8 cellular contexts compared by ENCODE assay signal in genomic region chr20:19756756-19757486, GRCh38. TPM values are rescaled to one million over a fixed set of nuclear protein-coding genes. Genes with fewer than 3 reads are reported as not detected.
DNase-seq lines count a peak whose midpoint lies in the region; ATAC-seq and TF ChIP-seq lines count a peak whose summit lies in the region.

No MANE protein-coding gene starts in this region.

- no peaks in the 10 kb centered on the region for H3K27me3 Mint-ChIP-seq in MCF 10A (ENCODE audit: insufficient read depth, unreplicated experiment)
- H3K27me3 Mint-ChIP-seq in type B pancreatic cell = no peaks in the 10 kb centered on the region

- H3K27me3 ChIP-seq in lung (ENCODE audit: control insufficient read depth, insufficient read depth) = no peaks in the 10 kb centered on the region

- H3K36me3 Mint-ChIP-seq in MCF 10A (ENCODE audit: insufficient read depth, unreplicated experiment) (peaks cover 6% of the 10 kb centered on the region), type B pancreatic cell (peaks cover 16% of the 10 kb centered on the region)

- H3K36me3 ChIP-seq in lung (ENCODE audit: control insufficient read depth in 2 of 2, insufficient read depth in 2 of 2, low read length in 2 of 2) = no peaks in the 10 kb centered on the region

- BruUV-seq in MCF 10A (replicated peaks; lab: Mats Ljungman, UMichigan) = no TSS peak

- ATAC-seq in lung (ENCODE audit: insufficient read depth, low FRiP score) (no peak), GM19023 (IDR thresholded peaks at IDR 0.05; ENCODE audit: unreplicated experiment) (no peak), GM19452 (IDR thresholded peaks at IDR 0.05; ENCODE audit: unreplicated experiment) (no peak)

- DNase-seq in DMS79 treated with DMSO at 0.1 percent for 48 hours (lab: John Stamatoyannopoulos, UW) (peak; percentile 33), DMS79 (lab: John Stamatoyannopoulos, UW) (no peak), MCF 10A (ENCODE audit: unreplicated experiment) (no peak), lung (ENCODE audit: low spot score) (no peak), type B pancreatic cell (ENCODE audit: extremely low spot score, unreplicated experiment) (no peak), cerebellum (ENCODE audit: low spot score) (no peak)

- H3K4me1 Mint-ChIP-seq in MCF 10A (ENCODE audit: insufficient read depth, unreplicated experiment) (peaks cover 37% of the 10 kb centered on the region), type B pancreatic cell (ENCODE audit: unreplicated experiment) (peaks cover 47% of the 10 kb centered on the region)

- intact Hi-C loops in MCF 10A (cut with micrococcal nuclease) = loop anchor here (1.0 kb wide), 2 partner anchors 65 to 69 kb away; no protein-coding TSS in a partner anchor

- H3K27ac Mint-ChIP-seq in MCF 10A (ENCODE audit: low read depth, unreplicated experiment) (peak overlapping the region; percentile 70), type B pancreatic cell (peak overlapping the region; percentile 94)

- H3K4me1 ChIP-seq in lung (ENCODE audit: control insufficient read depth in 2 of 2, insufficient read depth in 2 of 2, low read length in 2 of 2) = peaks cover 4 to 10% of the 10 kb centered on the region in 2 donors

- H3K4me3 ChIP-seq in lung = peak overlapping the region; percentile 76

- CTCF ChIA-PET in MCF 10A (lab: Yijun Ruan, JAX) = interaction anchor here (1.0 to 1.8 kb wide), 6 partner anchors 12 to 221 kb away, joined by 3 to 9 read pairs (median 7); no protein-coding TSS in a partner anchor

- H3K9me3 ChIP-seq in lung (ENCODE audit: control insufficient read depth in 2 of 2, insufficient read depth in 1 of 2, low read length in 1 of 2) = peaks cover 0 to 3% of the 10 kb centered on the region in 2 donors

- peak overlapping the region; percentile 98 for H3K27ac ChIP-seq in lung (ENCODE audit: low read depth in 1 of 2, low read length in 1 of 2)

- TF ChIP-seq CTCF in MCF 10A (IDR thresholded peaks at IDR 0.05; ENCODE audit: unreplicated experiment) (no peak), lung (IDR thresholded peaks at IDR 0.05; ENCODE audit: control extremely low read depth, extremely low read depth) (no peak), type B pancreatic cell (conservative IDR thresholded peaks at IDR 0.05) (no peak)

- H3K9me3 Mint-ChIP-seq in MCF 10A (ENCODE audit: unreplicated experiment) (no peaks in the 10 kb centered on the region), type B pancreatic cell (peaks cover 8% of the 10 kb centered on the region)

- POLR2A ChIA-PET in MCF 10A (lab: Yijun Ruan, JAX) = interaction anchor here (0.5 to 5.8 kb wide), 18 partner anchors 8 to 260 kb away, joined by 3 to 81 read pairs (median 4); partner anchors contain the start of gene NAA20

- 15 to 22% methylated on average over 22 of the region's 22 CpGs for WGBS in lung, 2 donors

- H3K4me3 Mint-ChIP-seq in MCF 10A (ENCODE audit: unreplicated experiment) (peak overlapping the region; percentile 81), type B pancreatic cell (peak overlapping the region; percentile 96)

RNA-seq across cellular contexts. Expression of gene RIN2, which starts 1.1 kb away (rescaled TPM):
- total RNA-seq in MCF 10A (2022) (16.8 and 23.9 TPM in 2 replicates), lung (10 to 100 TPM; 85.0 to 93.3 TPM), type B pancreatic cell (ENCODE audit: low replicate concordance) (44.8 and 46.8 TPM in 2 replicates), cerebellum (37.4 TPM)
- polyA plus RNA-seq in lung = 10 to 100 TPM; 13.7 to 44.3 TPM
